Comparison of ENCODE assay signal across 8 cellular contexts in the genomic region with DNA sequence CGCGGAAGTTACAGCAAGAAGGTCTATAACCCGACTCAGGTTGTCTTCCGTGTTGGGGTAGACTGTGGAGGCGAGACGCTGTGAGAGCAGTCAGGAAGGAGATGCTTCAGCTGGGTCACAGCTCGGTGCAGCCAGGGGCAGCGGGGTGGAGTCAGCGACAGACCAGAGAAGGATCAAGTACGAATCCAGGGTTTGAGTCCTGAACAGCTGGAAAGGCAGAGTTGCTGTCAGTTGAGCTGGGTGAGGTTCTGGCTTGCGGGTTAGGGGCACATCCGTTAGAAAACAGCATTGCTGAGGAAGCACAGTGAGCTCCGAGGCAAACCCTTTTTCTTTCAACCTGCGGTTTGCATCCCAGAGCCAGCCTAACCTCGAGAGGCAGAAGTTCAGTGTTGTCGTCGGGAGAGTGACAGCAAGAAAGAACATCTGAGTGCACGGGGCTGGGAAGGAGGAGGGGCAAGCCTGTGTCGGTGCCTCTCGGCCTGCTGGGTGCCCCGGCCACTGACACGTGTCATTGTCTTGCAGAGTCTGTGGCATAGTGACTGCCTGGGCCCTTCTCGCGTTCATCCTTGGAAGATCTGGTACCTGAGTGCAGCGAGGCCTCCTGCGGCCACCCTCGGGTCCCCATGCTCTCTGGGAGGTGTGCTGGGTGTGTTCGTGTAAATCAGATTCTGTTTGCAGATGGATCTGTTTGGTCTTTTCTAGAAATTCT. TPM values are rescaled to one million over a fixed set of nuclear protein-coding genes. Genes with fewer than 3 reads are reported as not detected.
DNase-seq lines count a peak whose midpoint lies in the region; ATAC-seq and TF ChIP-seq lines count a peak whose summit lies in the region.
"Had no signal": no experiment of that assay in that cellular context is flagged by ENCODE, and none has a peak within 500 bp of the region (broad histone marks: within the 10 kb centered on the region; RNA-seq: fewer than 3 reads in every experiment).

No MANE protein-coding gene starts in this region.

- H3K4me1 Mint-ChIP-seq in GM23338 = peaks cover 19% of the 10 kb centered on the region
- H3K4me1 Mint-ChIP-seq in dendritic cell treated with granulocyte-macrophage colony-stimulating factor and Interleukin-4, amounts not matched to agents 40 ng/mL and 50 ng/mL, for 4 days (ENCODE audit: low read depth) = peaks cover 38% of the 10 kb centered on the region
- H3K4me1 Mint-ChIP-seq in stimulated activated memory B cell treated with anti-CD40 and anti-IgM and Interleukin-4, amounts not matched to agents 10 μg/mL and 1 μg/mL and 100 μg/mL, for 72 hours = peaks cover 15% of the 10 kb centered on the region
- H3K4me1 Mint-ChIP-seq in mesothelial cell of epicardium = peaks cover 5% of the 10 kb centered on the region

- H3K4me3 Mint-ChIP-seq in GM23338 (no peak overlapping the region), mesothelial cell of epicardium (no peak overlapping the region)
- peak overlapping the region; percentile 43 for H3K4me3 Mint-ChIP-seq in dendritic cell treated with granulocyte-macrophage colony-stimulating factor and Interleukin-4, amounts not matched to agents 40 ng/mL and 50 ng/mL, for 4 days
- H3K4me3 Mint-ChIP-seq in stimulated activated memory B cell treated with anti-CD40 and anti-IgM and Interleukin-4, amounts not matched to agents 10 μg/mL and 1 μg/mL and 100 μg/mL, for 72 hours = peak overlapping the region; percentile 67

- H3K36me3 Mint-ChIP-seq in GM23338 (ENCODE audit: low read depth) (no peaks in the 10 kb centered on the region; the same call in 2 of the 3 replicates), mesothelial cell of epicardium (no peaks in the 10 kb centered on the region)
- H3K36me3 Mint-ChIP-seq in dendritic cell treated with granulocyte-macrophage colony-stimulating factor and Interleukin-4, amounts not matched to agents 40 ng/mL and 50 ng/mL, for 4 days (ENCODE audit: low read depth) = no peaks in the 10 kb centered on the region
- peaks cover 20% of the 10 kb centered on the region for H3K36me3 Mint-ChIP-seq in stimulated activated memory B cell treated with anti-CD40 and anti-IgM and Interleukin-4, amounts not matched to agents 10 μg/mL and 1 μg/mL and 100 μg/mL, for 72 hours

- no peaks in the 10 kb centered on the region for H3K4me1 ChIP-seq in GM23338 (ENCODE audit: insufficient read depth)

- H4K20me1 ChIP-seq in GM23338 (replicated peaks; ENCODE audit: insufficient read depth) = no peaks in the 10 kb centered on the region

- peak overlapping the region; percentile 74 for H2AFZ ChIP-seq in GM23338

- intact Hi-C loops in dendritic cell treated with granulocyte-macrophage colony-stimulating factor and Interleukin-4, amounts not matched to agents 40 ng/mL and 50 ng/mL, for 4 days (cut with micrococcal nuclease) = no loop called here

- peak; percentile 73 for ATAC-seq in GM23338
- peak; percentile 47 for ATAC-seq in stimulated activated memory B cell treated with anti-CD40 and anti-IgM and Interleukin-4, amounts not matched to agents 10 μg/mL and 1 μg/mL and 100 μg/mL, for 72 hours

- no peak overlapping the region for H3K4me3 ChIP-seq in GM23338

- H3K27me3 Mint-ChIP-seq in GM23338 (ENCODE audit: insufficient read depth, low read depth, poor library complexity) (peaks cover 17% of the 10 kb centered on the region), mesothelial cell of epicardium (ENCODE audit: low read depth) (peaks cover 9% of the 10 kb centered on the region)
- H3K27me3 Mint-ChIP-seq in dendritic cell treated with granulocyte-macrophage colony-stimulating factor and Interleukin-4, amounts not matched to agents 40 ng/mL and 50 ng/mL, for 4 days = peaks cover 33% of the 10 kb centered on the region
- peaks cover 24% of the 10 kb centered on the region for H3K27me3 Mint-ChIP-seq in stimulated activated memory B cell treated with anti-CD40 and anti-IgM and Interleukin-4, amounts not matched to agents 10 μg/mL and 1 μg/mL and 100 μg/mL, for 72 hours

- TF ChIP-seq CTCF in GM23338 (conservative IDR thresholded peaks at IDR 0.05; ENCODE audit: low read depth in 2 of 2) (no peak), mesothelial cell of epicardium (IDR thresholded peaks at IDR 0.05; ENCODE audit: unreplicated experiment) (no peak)

- H3K27me3 ChIP-seq in GM23338 (ENCODE audit: insufficient read depth) = no peaks in the 10 kb centered on the region

- no peaks in the 10 kb centered on the region for H3K9me3 Mint-ChIP-seq in GM23338
- H3K9me3 Mint-ChIP-seq in dendritic cell treated with granulocyte-macrophage colony-stimulating factor and Interleukin-4, amounts not matched to agents 40 ng/mL and 50 ng/mL, for 4 days = no peaks in the 10 kb centered on the region
- no peaks in the 10 kb centered on the region for H3K9me3 Mint-ChIP-seq in stimulated activated memory B cell treated with anti-CD40 and anti-IgM and Interleukin-4, amounts not matched to agents 10 μg/mL and 1 μg/mL and 100 μg/mL, for 72 hours
- H3K9me3 Mint-ChIP-seq in mesothelial cell of epicardium = no peaks in the 10 kb centered on the region

- H3K27ac Mint-ChIP-seq in GM23338 (no peak overlapping the region), mesothelial cell of epicardium (no peak overlapping the region)
- peak overlapping the region; percentile 5 for H3K27ac Mint-ChIP-seq in dendritic cell treated with granulocyte-macrophage colony-stimulating factor and Interleukin-4, amounts not matched to agents 40 ng/mL and 50 ng/mL, for 4 days
- H3K27ac Mint-ChIP-seq in stimulated activated memory B cell treated with anti-CD40 and anti-IgM and Interleukin-4, amounts not matched to agents 10 μg/mL and 1 μg/mL and 100 μg/mL, for 72 hours = peak overlapping the region; percentile 57

- no peaks in the 10 kb centered on the region for H3K9me2 ChIP-seq in GM23338 (ENCODE audit: insufficient read depth)

- H3K36me3 ChIP-seq in GM23338 (ENCODE audit: insufficient read depth) = no peaks in the 10 kb centered on the region

- H3K27ac ChIP-seq in GM23338 (ENCODE audit: low read depth) = no peak overlapping the region
- H3K27ac ChIP-seq: VCaP had no signal

- no peaks in the 10 kb centered on the region for H3K79me2 ChIP-seq in GM23338 (replicated peaks; ENCODE audit: insufficient read depth)

- DNase-seq in GM23338 (ENCODE audit: low spot score) = no peak
- DNase-seq in SK-N-DZ (ENCODE audit: low spot score) = peak; percentile 32
- DNase-seq in mesothelial cell of epicardium (ENCODE audit: low spot score in 2 of 2, unreplicated experiment in 2 of 2) = no peak
- no peak for DNase-seq in NCI-H2171 treated with DMSO at 0.1 percent for 48 hours (lab: John Stamatoyannopoulos, UW)
- DNase-seq in ecto neural progenitor cell (ENCODE audit: low spot score) = no peak

- H3K4me2 ChIP-seq in GM23338 = no peak overlapping the region

- no peaks in the 10 kb centered on the region for H3F3A ChIP-seq in GM23338 (replicated peaks; ENCODE audit: low read depth)

TF ChIP-seq in GM23338, 12 proteins besides CTCF, POLR2A, EP300 and RAD21 (continues in another document):
- no peak for TF ChIP-seq CREB1 (CRISPR knock-in tag; IDR thresholded peaks at IDR 0.05; ENCODE audit: low read depth)
- no peak for TF ChIP-seq POLR2AphosphoS5 (IDR thresholded peaks at IDR 0.05; ENCODE audit: low read depth)
- no peak for TF ChIP-seq EZH2phosphoT487 (IDR thresholded peaks at IDR 0.05; ENCODE audit: unreplicated experiment)

RNA-seq across cellular contexts. Expression of a gene that starts 20.0 kb away (rescaled TPM):
- 0.12 TPM in 1 of 2 replicates, not detected in the other for total RNA-seq in GM23338 (2014; rRNA removed; shearing (Covaris generic))
- polyA plus RNA-seq in GM23338 (2016; fragmentation: Nextera tagmentation; extraction: Ambion mirVana) = not detected in 2 replicates
- polyA plus RNA-seq in SK-N-DZ (2014; cell fraction: cytosol; rRNA removed) = not detected in 2 replicates
- polyA plus RNA-seq in SK-N-DZ (2014; cell fraction: nucleus; rRNA removed) = 0.12 and 0.35 TPM in 2 replicates
- 0.16 to 0.33 TPM (median 0.23 TPM) in 3 replicates for total RNA-seq in mesothelial cell of epicardium

RNA-seq across cellular contexts. Expression of a gene that starts 29.8 kb away (rescaled TPM):
- 91.3 and 91.4 TPM in 2 replicates for total RNA-seq in GM23338 (2014; rRNA removed; shearing (Covaris generic))
- 228 and 230 TPM in 2 replicates for polyA plus RNA-seq in GM23338 (2016; fragmentation: Nextera tagmentation; extraction: Ambion mirVana)
- polyA plus RNA-seq in SK-N-DZ (2014; cell fraction: cytosol; rRNA removed) = 134 and 165 TPM in 2 replicates
- polyA plus RNA-seq in SK-N-DZ (2014; cell fraction: nucleus; rRNA removed) = 74.3 and 77.3 TPM in 2 replicates
- total RNA-seq in mesothelial cell of epicardium = 29.0 to 32.9 TPM (median 31.1 TPM) in 3 replicates

RNA-seq across cellular contexts. Expression of a gene that starts 30.7 kb away (rescaled TPM):
- total RNA-seq in GM23338 (2014; rRNA removed; shearing (Covaris generic)) = 339 and 346 TPM in 2 replicates
- polyA plus RNA-seq in GM23338 (2016; fragmentation: Nextera tagmentation; extraction: Ambion mirVana) = 200 and 222 TPM in 2 replicates
- 379 and 427 TPM in 2 replicates for polyA plus RNA-seq in SK-N-DZ (2014; cell fraction: cytosol; rRNA removed)
- polyA plus RNA-seq in SK-N-DZ (2014; cell fraction: nucleus; rRNA removed) = 407 and 443 TPM in 2 replicates
- 185 to 192 TPM (median 186 TPM) in 3 replicates for total RNA-seq in mesothelial cell of epicardium

RNA-seq across cellular contexts. Expression of a gene that starts 58.2 kb away (rescaled TPM):
- total RNA-seq in GM23338 (2014; rRNA removed; shearing (Covaris generic)) = 104 and 108 TPM in 2 replicates
- polyA plus RNA-seq in GM23338 (2016; fragmentation: Nextera tagmentation; extraction: Ambion mirVana) = 136 and 151 TPM in 2 replicates
- polyA plus RNA-seq in SK-N-DZ (2014; cell fraction: cytosol; rRNA removed) = 124 and 131 TPM in 2 replicates
- 75.1 and 90.2 TPM in 2 replicates for polyA plus RNA-seq in SK-N-DZ (2014; cell fraction: nucleus; rRNA removed)
- total RNA-seq in mesothelial cell of epicardium = 35.1 to 37.7 TPM (median 35.8 TPM) in 3 replicates

Comparison
In these comparisons a context has a peak if more than half of its experiments do, and no peak if none do; other contexts are left out.
1. H3K27ac Mint-ChIP-seq: peak in dendritic cell treated with granulocyte-macrophage colony-stimulating factor and Interleukin-4, amounts not matched to agents 40 ng/mL and 50 ng/mL, for 4 days (single experiment) and stimulated activated memory B cell treated with anti-CD40 and anti-IgM and Interleukin-4, amounts not matched to agents 10 μg/mL and 1 μg/mL and 100 μg/mL, for 72 hours (single experiment); none in GM23338 (single experiment) and mesothelial cell of epicardium (single experiment).
2. H3K4me3 Mint-ChIP-seq: peak in dendritic cell treated with granulocyte-macrophage colony-stimulating factor and Interleukin-4, amounts not matched to agents 40 ng/mL and 50 ng/mL, for 4 days (single experiment) and stimulated activated memory B cell treated with anti-CD40 and anti-IgM and Interleukin-4, amounts not matched to agents 10 μg/mL and 1 μg/mL and 100 μg/mL, for 72 hours (single experiment); none in GM23338 (single experiment) and mesothelial cell of epicardium (single experiment).